In genomic region chr1:219478811-219479210, GRCh38 we compare ENCODE assay signal across 28 cellular contexts.
"Had no signal": no experiment of that assay in that cellular context is flagged by ENCODE, and none has a peak within 500 bp of the region (broad histone marks: within the 10 kb centered on the region; RNA-seq: fewer than 3 reads in every experiment).

No MANE protein-coding gene starts in this region.

- H3K27ac ChIP-seq: coronary artery, esophagus squamous epithelium, prostate gland, right atrium auricular region, thoracic aorta, tibial nerve, upper lobe of left lung had no signal

- H3K4me1 Mint-ChIP-seq: immature natural killer cell; natural killer cell; stimulated activated memory B cell treated with anti-CD40 and anti-IgM and Interleukin-4, amounts not matched to agents 10 μg/mL and 1 μg/mL and 100 μg/mL, for 72 hours had no signal

- H3K27me3 Mint-ChIP-seq: memory B cell; stimulated activated memory B cell treated with anti-CD40 and anti-IgM and Interleukin-4, amounts not matched to agents 10 μg/mL and 1 μg/mL and 100 μg/mL, for 72 hours had no signal

- H3K4me1 ChIP-seq: esophagus squamous epithelium, prostate gland, right atrium auricular region, tibial nerve, upper lobe of left lung had no signal

- DNase-seq: dermis blood vessel endothelial cell; effector memory CD4-positive, alpha-beta T cell; erythroblast; esophagus squamous epithelium; hypothalamus; immature natural killer cell; left ventricle myocardium superior; natural killer cell; stimulated activated CD4-positive, alpha-beta T cell treated with anti-CD3 and anti-CD28 coated beads, Interleukin-12 subunit alpha, Interleukin-12 subunit beta, amount 100 ng/mL, for 4 hours; stimulated activated CD4-positive, alpha-beta T cell treated with anti-CD3 and anti-CD28 coated beads, Interleukin-1b, Interleukin-23, amount 100 ng/mL, for 48 hours; stimulated activated CD4-positive, alpha-beta T cell treated with anti-CD3 and anti-CD28 coated beads, Interleukin-4, amount 100 ng/mL, for 24 hours; stimulated activated naive CD8-positive, alpha-beta T cell treated with anti-CD3 and anti-CD28 coated beads, Interleukin-15, Interleukin-2, amounts not matched to agents 100 U/mL and 50 U/mL, for 24 hours; substantia nigra; upper lobe of left lung had no signal

- H3K4me2 ChIP-seq: smooth muscle cell had no signal

- H3K27me3 ChIP-seq: esophagus squamous epithelium, right atrium auricular region, tibial nerve, upper lobe of left lung had no signal

- H3K4me3 ChIP-seq: coronary artery, esophagus squamous epithelium, lung, prostate gland, right atrium auricular region, smooth muscle cell, thoracic aorta, tibial nerve, upper lobe of left lung had no signal

- ATAC-seq: left ventricle myocardium superior; natural killer cell; sciatic nerve; stimulated activated memory B cell treated with anti-CD40 and anti-IgM and Interleukin-4, amounts not matched to agents 10 μg/mL and 1 μg/mL and 100 μg/mL, for 72 hours; stimulated activated naive CD8-positive, alpha-beta T cell treated with anti-CD3 and anti-CD28 coated beads, Interleukin-15, Interleukin-2, amounts not matched to agents 100 U/mL and 50 U/mL, for 24 hours had no signal

- H3K9me3 Mint-ChIP-seq: memory B cell; stimulated activated memory B cell treated with anti-CD40 and anti-IgM and Interleukin-4, amounts not matched to agents 10 μg/mL and 1 μg/mL and 100 μg/mL, for 72 hours had no signal

- H3K4me3 Mint-ChIP-seq: immature natural killer cell; memory B cell; natural killer cell; stimulated activated memory B cell treated with anti-CD40 and anti-IgM and Interleukin-4, amounts not matched to agents 10 μg/mL and 1 μg/mL and 100 μg/mL, for 72 hours had no signal

- H3K27ac Mint-ChIP-seq: immature natural killer cell; memory B cell; natural killer cell; stimulated activated memory B cell treated with anti-CD40 and anti-IgM and Interleukin-4, amounts not matched to agents 10 μg/mL and 1 μg/mL and 100 μg/mL, for 72 hours had no signal

- H3K36me3 ChIP-seq: esophagus squamous epithelium, prostate gland, right atrium auricular region, thoracic aorta, tibial nerve, upper lobe of left lung had no signal

- H3K9me3 ChIP-seq: esophagus squamous epithelium, prostate gland, right atrium auricular region, thoracic aorta, tibial nerve, upper lobe of left lung had no signal

- H3K36me3 Mint-ChIP-seq: immature natural killer cell; memory B cell; natural killer cell; stimulated activated memory B cell treated with anti-CD40 and anti-IgM and Interleukin-4, amounts not matched to agents 10 μg/mL and 1 μg/mL and 100 μg/mL, for 72 hours had no signal

- FAIRE-seq: endometrium, frontal cortex, keratinocyte, urothelium cell line had no signal
